ENCODE assay signal across 9 cellular contexts in genomic region chr3:43958005-43958770, GRCh38.
"Had no signal": no experiment of that assay in that cellular context is flagged by ENCODE, and none has a peak within 500 bp of the region (broad histone marks: within the 10 kb centered on the region; RNA-seq: fewer than 3 reads in every experiment).

No MANE protein-coding gene starts in this region.

- H3K27me3 ChIP-seq: uterus had no signal

- H3K27ac ChIP-seq: neutrophil, skin epidermis, uterus had no signal

- H3K4me3 ChIP-seq: mucosa of descending colon, skin epidermis, uterus had no signal

- H3K9me3 ChIP-seq: mucosa of descending colon, neutrophil, uterus had no signal

- H3K36me3 ChIP-seq: neutrophil, uterus had no signal

- DNase-seq: activated B cell treated with CpG ODN at 0.5 μM for 24 hours; activated effector memory CD4-positive, alpha-beta T cell treated with Interleukin-2 at 50 U/mL for 16 hours; dermis blood vessel endothelial cell; glutamatergic neuron; mucosa of descending colon; naive thymus-derived CD8-positive, alpha-beta T cell; uterus had no signal
